ENCODE assay signal across 20 cellular contexts in genomic region chr3:79202471-79203143, GRCh38.
"Had no signal": no experiment of that assay in that cellular context is flagged by ENCODE, and none has a peak within 500 bp of the region (broad histone marks: within the 10 kb centered on the region; RNA-seq: fewer than 3 reads in every experiment).

No MANE protein-coding gene starts in this region.

- H3K36me3 Mint-ChIP-seq: activated naive CD4-positive, alpha-beta T cell treated with anti-CD3 and anti-CD28 coated beads, Interleukin-2, amount 50 U/mL, for 24 hours; T-cell had no signal

- H3K4me3 ChIP-seq: ascending aorta, breast epithelium, coronary artery, prostate gland, right atrium auricular region, tibial artery, vagina had no signal

- H3K27me3 Mint-ChIP-seq: activated CD4-positive, alpha-beta T cell treated with anti-CD3 and anti-CD28 coated beads, Interleukin-2, amount 10 ng/mL, durations not matched to agents 7 days and 5 days; activated naive CD4-positive, alpha-beta T cell treated with anti-CD3 and anti-CD28 coated beads, Interleukin-2, amount 50 U/mL, for 24 hours; T-cell had no signal

- H3K27ac ChIP-seq: ascending aorta, breast epithelium, coronary artery, prostate gland, right atrium auricular region, tibial artery, vagina had no signal

- ATAC-seq: activated CD8-positive, alpha-beta T cell treated with anti-CD3 and anti-CD28 coated beads, Interleukin-2, amount 10 ng/mL, durations not matched to agents 7 days and 5 days; stimulated activated naive CD8-positive, alpha-beta T cell treated with anti-CD3 and anti-CD28 coated beads, Interleukin-15, Interleukin-2, amounts not matched to agents 100 U/mL and 50 U/mL, for 24 hours; T-cell had no signal

- H3K4me1 ChIP-seq: ascending aorta, breast epithelium, prostate gland, right atrium auricular region, tibial artery, vagina had no signal

- H3K27ac Mint-ChIP-seq: activated CD4-positive, alpha-beta T cell treated with anti-CD3 and anti-CD28 coated beads, Interleukin-2, amount 10 ng/mL, durations not matched to agents 7 days and 5 days; activated CD8-positive, alpha-beta T cell treated with anti-CD3 and anti-CD28 coated beads, Interleukin-2, amount 10 ng/mL, durations not matched to agents 7 days and 5 days; activated naive CD4-positive, alpha-beta T cell treated with anti-CD3 and anti-CD28 coated beads, Interleukin-2, amount 50 U/mL, for 24 hours; T-cell had no signal

- H3K36me3 ChIP-seq: ascending aorta, breast epithelium, prostate gland, right atrium auricular region, tibial artery, vagina had no signal

- H3K4me3 Mint-ChIP-seq: activated CD4-positive, alpha-beta T cell treated with anti-CD3 and anti-CD28 coated beads, Interleukin-2, amount 10 ng/mL, durations not matched to agents 7 days and 5 days; activated CD8-positive, alpha-beta T cell treated with anti-CD3 and anti-CD28 coated beads, Interleukin-2, amount 10 ng/mL, durations not matched to agents 7 days and 5 days; activated naive CD4-positive, alpha-beta T cell treated with anti-CD3 and anti-CD28 coated beads, Interleukin-2, amount 50 U/mL, for 24 hours; T-cell had no signal

- H3K27me3 ChIP-seq: ascending aorta, breast epithelium, right atrium auricular region, tibial artery, vagina had no signal

- H3K9me3 ChIP-seq: ascending aorta, breast epithelium, prostate gland, right atrium auricular region, tibial artery, vagina had no signal

- H3K4me1 Mint-ChIP-seq: activated CD4-positive, alpha-beta T cell treated with anti-CD3 and anti-CD28 coated beads, Interleukin-2, amount 10 ng/mL, durations not matched to agents 7 days and 5 days; activated naive CD4-positive, alpha-beta T cell treated with anti-CD3 and anti-CD28 coated beads, Interleukin-2, amount 50 U/mL, for 24 hours; T-cell had no signal

- DNase-seq: activated CD4-positive, alpha-beta T cell treated with anti-CD3 and anti-CD28 coated beads, Interleukin-2, amount 10 ng/mL, durations not matched to agents 7 days and 5 days; activated CD8-positive, alpha-beta T cell treated with anti-CD3 and anti-CD28 coated beads, Interleukin-2, amount 10 ng/mL, durations not matched to agents 7 days and 5 days; activated effector memory CD4-positive, alpha-beta T cell treated with anti-CD3 and anti-CD28 coated beads, Interleukin-2, amount 50 U/mL, for 16 hours; activated T-cell treated with anti-CD3 and anti-CD28 coated beads, Interleukin-2, amount 50 U/mL, for 48 hours; hypothalamus; mesenchymal stem cell; stimulated activated CD4-positive, alpha-beta T cell treated with anti-CD3 and anti-CD28 coated beads, Interleukin-12 subunit alpha, Interleukin-12 subunit beta, amount 100 ng/mL, for 4 hours; stimulated activated CD4-positive, alpha-beta T cell treated with anti-CD3 and anti-CD28 coated beads, Interleukin-2, amount 100 ng/mL, for 24 hours; stimulated activated naive CD8-positive, alpha-beta T cell treated with anti-CD3 and anti-CD28 coated beads, Interleukin-15, Interleukin-2, amounts not matched to agents 100 U/mL and 50 U/mL, for 24 hours; substantia nigra; T-cell; T-helper 9 cell; tibial artery had no signal
